Comparison of ENCODE assay signal across 7 cellular contexts in the genomic region with DNA sequence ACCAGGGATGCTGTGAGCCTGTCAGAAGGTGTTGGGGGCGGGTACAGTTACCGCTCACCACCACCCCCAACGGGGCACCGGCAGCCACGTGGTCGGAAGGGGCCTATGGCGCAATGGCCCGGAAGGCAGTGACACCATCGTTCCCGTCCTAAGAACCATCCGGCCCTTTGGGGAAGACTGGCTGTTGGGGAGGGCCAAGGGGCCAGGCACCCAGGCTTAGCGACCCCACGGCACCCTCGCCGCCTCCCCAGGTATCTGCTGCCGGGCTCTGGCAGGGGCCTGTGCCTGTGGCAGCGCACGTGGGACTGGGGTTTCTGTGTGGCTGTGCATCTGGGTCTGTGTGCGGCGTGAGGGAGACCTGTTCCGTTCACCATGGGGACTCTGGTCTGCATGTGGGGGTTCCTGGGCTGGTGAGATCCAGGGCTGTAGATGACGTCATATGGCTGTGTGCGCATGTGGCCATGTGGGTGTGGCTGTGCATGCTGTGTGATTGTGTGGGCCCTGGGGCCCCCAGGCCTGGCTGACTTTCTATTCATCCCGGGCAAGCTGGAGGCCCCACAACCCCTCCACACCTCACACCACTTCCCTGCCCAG. TPM values are rescaled to one million over a fixed set of nuclear protein-coding genes. Genes with fewer than 3 reads are reported as not detected.
DNase-seq lines count a peak whose midpoint lies in the region; ATAC-seq, FAIRE-seq and TF ChIP-seq lines count a peak whose summit lies in the region.

No MANE protein-coding gene starts in this region.

- H3K36me3 ChIP-seq in esophagus squamous epithelium, result no peaks in the 10 kb centered on the region

- TF ChIP-seq CTCF in esophagus squamous epithelium (IDR thresholded peaks at IDR 0.05), result no peak

- H3K9me3 ChIP-seq in esophagus squamous epithelium, result no peaks in the 10 kb centered on the region

- H3K27me3 ChIP-seq in esophagus squamous epithelium, result no peaks in the 10 kb centered on the region

- peak overlapping the region; percentile 32 to 82 (median 60) for H3K27ac ChIP-seq in esophagus squamous epithelium

- intact Hi-C loops in esophagus squamous epithelium (cut with DNase I), result no loop called here

- 37 to 64% methylated on average over 9 to 13 of the region's 24 CpGs for WGBS in esophagus squamous epithelium, 2 donors

- DNase-seq in activated CD4-positive, alpha-beta T cell treated with anti-CD3 and anti-CD28 coated beads, Interleukin-2, amount 50 U/mL, for 48 hours, result peak; percentile 85 to 89
- DNase-seq in esophagus squamous epithelium (lab: John Stamatoyannopoulos, UW) (peak; percentile 51), NCI-H2227 treated with DMSO at 0.1 percent for 48 hours (lab: John Stamatoyannopoulos, UW) (no peak), frontal cortex (ENCODE audit: low spot score in 2 of 2) (no peak)
- peak; percentile 84 for DNase-seq in stimulated activated CD4-positive, alpha-beta T cell treated with anti-CD3 and anti-CD28 coated beads, Interleukin-4, amount 100 ng/mL, for 1 hour

- peak in 1 of 4 donors; percentile 64 for TF ChIP-seq POLR2A in esophagus squamous epithelium (IDR thresholded peaks at IDR 0.05)

- peak overlapping the region in 3 of 4 donors; percentile 31 to 50 (median 36) for H3K4me3 ChIP-seq in esophagus squamous epithelium

- no peak for FAIRE-seq in frontal cortex (lab: Jason Lieb, UNC)

- peak; percentile 59 for ATAC-seq in GM19397 (IDR thresholded peaks at IDR 0.05; ENCODE audit: unreplicated experiment)
- ATAC-seq in HG03565 (IDR thresholded peaks at IDR 0.05; ENCODE audit: unreplicated experiment), result peak; percentile 52

- H3K4me1 ChIP-seq in esophagus squamous epithelium, result peaks cover 17 to 37% (median 20%) of the 10 kb centered on the region in 3 donors

RNA-seq across cellular contexts. Expression of a gene that starts 0.7 kb away (rescaled TPM):
- total RNA-seq in esophagus squamous epithelium, result 1 to 10 TPM in 1 of 4 donors, under 1 TPM in 2, not detected in 1; 0.19 to 5.7 (median 0.19) TPM
- 0.41 TPM for total RNA-seq in frontal cortex

RNA-seq across cellular contexts. Expression of a gene that starts 19.4 kb away (rescaled TPM):
- total RNA-seq in esophagus squamous epithelium, result under 1 TPM; 0.08 to 0.76 (median 0.10) TPM
- total RNA-seq in frontal cortex, result not detected

RNA-seq across cellular contexts. Expression of a gene that starts 23.4 kb away (rescaled TPM):
- 10 to 100 TPM; 18.9 to 76.4 (median 40.7) TPM for total RNA-seq in esophagus squamous epithelium
- total RNA-seq in frontal cortex, result 2.4 TPM

Comparison
In these comparisons a context has a peak if more than half of its experiments do, and no peak if none do; other contexts are left out.
1. DNase-seq: peak in activated CD4-positive, alpha-beta T cell treated with anti-CD3 and anti-CD28 coated beads, Interleukin-2, amount 50 U/mL, for 48 hours (2 of 2), esophagus squamous epithelium (single experiment) and stimulated activated CD4-positive, alpha-beta T cell treated with anti-CD3 and anti-CD28 coated beads, Interleukin-4, amount 100 ng/mL, for 1 hour (single experiment); none in NCI-H2227 treated with DMSO at 0.1 percent for 48 hours (single experiment) and frontal cortex (0 of 2).